8 cellular contexts compared by ENCODE assay signal in the genomic region with DNA sequence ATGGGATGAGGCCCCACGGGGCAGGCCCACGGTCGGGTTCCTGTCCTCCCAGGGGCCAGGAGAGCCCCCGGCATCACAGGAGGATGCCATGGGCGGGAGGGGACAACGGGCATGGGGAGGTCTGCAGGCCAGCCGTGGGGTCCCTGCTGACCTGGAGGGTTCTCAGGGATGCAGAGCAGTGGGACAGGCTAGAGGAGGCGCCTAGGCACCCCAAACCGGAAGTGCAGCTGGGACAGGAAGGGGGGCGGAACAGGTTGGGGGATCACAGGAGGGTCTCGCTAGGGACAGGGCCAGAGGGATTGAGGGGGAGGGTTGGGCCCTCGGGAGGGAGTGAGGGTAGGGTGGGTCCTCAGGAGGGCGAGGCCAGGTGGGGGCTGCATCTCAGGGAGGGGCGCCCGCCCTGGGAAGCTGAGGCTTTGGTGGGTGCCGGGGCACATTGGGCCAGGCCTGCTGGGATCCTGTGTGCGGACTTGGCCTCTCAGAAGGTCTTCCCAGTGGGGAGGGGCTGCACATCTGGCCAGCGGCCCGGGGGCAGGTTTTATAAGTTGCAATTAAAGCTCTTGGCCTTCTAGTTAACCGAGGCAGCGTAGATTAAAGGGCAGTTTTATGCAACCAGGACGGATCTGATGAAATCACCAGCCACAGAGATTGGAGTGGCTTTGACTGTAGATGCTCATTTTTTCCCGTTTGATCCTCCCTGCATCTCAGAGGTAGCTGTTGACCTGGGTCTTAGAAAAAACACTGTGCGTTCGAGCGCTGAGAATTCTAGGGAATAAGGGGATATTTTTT.
"Had no signal": no experiment of that assay in that cellular context is flagged by ENCODE, and none has a peak within 500 bp of the region (broad histone marks: within the 10 kb centered on the region; RNA-seq: fewer than 3 reads in every experiment).

No MANE protein-coding gene starts in this region.

- H3K27me3 ChIP-seq: neutrophil had no signal

- H3K27ac ChIP-seq: esophagus muscularis mucosa, neutrophil had no signal

- DNase-seq: activated CD4-positive, alpha-beta memory T cell treated with anti-CD3 and anti-CD28 coated beads for 36 hours; activated T-cell treated with anti-CD3 and anti-CD28 coated beads, Interleukin-2, amount 50 U/mL, for 72 hours; stimulated activated CD4-positive, alpha-beta T cell treated with anti-CD3 and anti-CD28 coated beads, Interleukin-2, amount 100 ng/mL, for 24 hours; stimulated activated naive CD4-positive, alpha-beta T cell treated with Interleukin-2 at 50 U/mL for 16 hours; T-helper 9 cell had no signal

- H3K4me3 ChIP-seq: esophagus muscularis mucosa had no signal

- H3K36me3 ChIP-seq: esophagus muscularis mucosa, neutrophil had no signal

- ATAC-seq: activated T-cell treated with anti-CD3 and anti-CD28 coated beads, Interleukin-2, amount 50 U/mL, for 72 hours; sciatic nerve had no signal

- H3K9me3 ChIP-seq: esophagus muscularis mucosa, neutrophil had no signal

- H3K4me1 ChIP-seq: esophagus muscularis mucosa had no signal
